In the genomic region with DNA sequence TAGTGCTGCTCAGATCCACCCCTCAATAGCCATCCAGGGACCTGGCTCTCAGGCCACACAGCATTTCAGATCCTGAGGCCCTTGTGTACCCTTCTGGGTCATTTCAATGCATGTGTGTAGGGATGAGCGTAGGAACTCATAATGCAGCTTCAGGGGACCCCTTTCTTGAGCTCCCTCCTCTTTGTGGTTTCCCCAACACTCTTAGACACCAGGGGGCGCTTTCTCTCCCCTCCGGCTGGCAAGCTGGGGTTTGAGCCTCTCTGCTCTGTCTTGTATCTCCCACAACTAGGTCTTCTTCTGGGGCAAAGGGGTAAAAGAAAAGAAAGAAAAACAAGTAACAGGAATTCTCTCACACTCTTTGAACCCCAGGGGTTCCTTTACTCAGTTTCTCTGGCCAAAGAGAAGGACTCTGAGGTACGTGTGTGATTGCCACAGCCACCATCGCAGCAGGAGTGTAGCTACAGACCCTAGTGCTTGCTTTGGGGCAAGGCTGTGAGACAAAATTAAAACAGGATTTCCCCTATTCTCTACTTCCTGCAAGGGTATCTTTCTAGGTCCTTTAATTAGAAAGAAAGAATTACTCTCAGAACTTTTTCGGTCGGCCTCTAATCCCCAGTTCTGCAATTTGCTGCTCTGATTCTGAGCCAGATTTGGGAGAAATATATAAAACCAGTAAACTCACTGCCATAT, we compare ENCODE assay signal across 8 cellular contexts. TPM values are rescaled to one million over a fixed set of nuclear protein-coding genes. Genes with fewer than 3 reads are reported as not detected.
A peak's percentile ranks its signal among the peaks of the same experiment; 100 is the strongest.
DNase-seq lines count a peak whose midpoint lies in the region; ATAC-seq and TF ChIP-seq lines count a peak whose summit lies in the region.

No MANE protein-coding gene starts in this region.

- no peaks in the 10 kb centered on the region for H3K27me3 ChIP-seq in vagina

- H3K4me1 ChIP-seq in vagina = no peaks in the 10 kb centered on the region

- TF ChIP-seq CTCF in AG09319 (IDR thresholded peaks at IDR 0.05; ENCODE audit: low read depth, low read length) = peak; percentile 81
- peak; percentile 25 to 47 (median 41) for TF ChIP-seq CTCF in vagina (IDR thresholded peaks at IDR 0.05)

- peaks cover 0 to 22% of the 10 kb centered on the region in 2 donors for H3K36me3 ChIP-seq in vagina

- ATAC-seq in GM18499 (IDR thresholded peaks at IDR 0.05; ENCODE audit: insufficient read depth, unreplicated experiment) (peak; percentile 76), HG02852 (IDR thresholded peaks at IDR 0.05; ENCODE audit: unreplicated experiment) (peak; percentile 85)

- no peak overlapping the region for H3K27ac ChIP-seq in vagina

- no peak overlapping the region for H3K4me3 ChIP-seq in vagina

- DNase-seq in AG09319 (ENCODE audit: extremely low read depth, low read depth) = peak; percentile 4
- peak; percentile 4 for DNase-seq in NCI-H1694 (lab: John Stamatoyannopoulos, UW)
- DNase-seq in activated CD4-positive, alpha-beta T cell treated with anti-CD3 and anti-CD28 coated beads, Interleukin-2, amount 50 U/mL, for 4 hours = peak; percentile 15 to 20
- DNase-seq in fibroblast of peridontal ligament (ENCODE audit: extremely low read depth) = peak; percentile 54
- peak; percentile 28 for DNase-seq in occipital lobe (lab: John Stamatoyannopoulos, UW)
- no peak for DNase-seq in vagina (ENCODE audit: extremely low spot score in 2 of 2)

- intact Hi-C loops in vagina (cut with DNase I) = no loop called here

- H3K9me3 ChIP-seq in vagina = no peaks in the 10 kb centered on the region

- no peak for TF ChIP-seq POLR2A in vagina (IDR thresholded peaks at IDR 0.05)

RNA-seq across cellular contexts. Expression of a gene that starts 38.0 kb away (rescaled TPM):
- total RNA-seq in occipital lobe (34.6 TPM), vagina (0.74 TPM)

Comparison
In these comparisons a context has a peak if more than half of its experiments do, and no peak if none do; other contexts are left out.
1. DNase-seq: peak in AG09319 (single experiment), NCI-H1694 (single experiment), activated CD4-positive, alpha-beta T cell treated with anti-CD3 and anti-CD28 coated beads, Interleukin-2, amount 50 U/mL, for 4 hours (2 of 2), fibroblast of peridontal ligament (single experiment) and occipital lobe (single experiment); none in vagina (0 of 2).
2. RNA of a gene that starts 38.0 kb away (total RNA-seq): 34.6 TPM in occipital lobe (single experiment); 0.74 TPM in vagina (single experiment); every median in the first group is over 10 times any median in the second.